6 cellular contexts compared by ENCODE assay signal in genomic region chr12:57765698-57766463, GRCh38. TPM values are rescaled to one million over a fixed set of nuclear protein-coding genes. Genes with fewer than 3 reads are reported as not detected.
A peak's percentile ranks its signal among the peaks of the same experiment; 100 is the strongest.
DNase-seq lines count a peak whose midpoint lies in the region; ATAC-seq and TF ChIP-seq lines count a peak whose summit lies in the region.

No MANE protein-coding gene starts in this region.

- H3K36me3 ChIP-seq in BE2C (peaks cover 23% of the 10 kb centered on the region), SJCRH30 (peaks cover 84% of the 10 kb centered on the region)

- peaks cover 5% of the 10 kb centered on the region; the same call in 1 of the 2 replicates for H3K4me1 ChIP-seq in BE2C
- H3K4me1 ChIP-seq in SJCRH30 = peaks cover 6% of the 10 kb centered on the region

- no peak for TF ChIP-seq CTCF in BE2C (IDR thresholded peaks at IDR 0.05; ENCODE audit: low read depth, low read length)

- H3K9me3 ChIP-seq in BE2C (no peaks in the 10 kb centered on the region), SJCRH30 (replicated peaks) (no peaks in the 10 kb centered on the region), iPS-18c (ENCODE audit: control insufficient read depth, insufficient read depth, low read length) (no peaks in the 10 kb centered on the region)

- ATAC-seq in HG02588 (IDR thresholded peaks at IDR 0.05; ENCODE audit: unreplicated experiment) = no peak
- no peak for ATAC-seq in HG03280 (IDR thresholded peaks at IDR 0.05; ENCODE audit: unreplicated experiment)
- ATAC-seq in GM21526 (IDR thresholded peaks at IDR 0.05; ENCODE audit: low FRiP score, unreplicated experiment) = no peak

- DNase-seq in BE2C (no peak), SJCRH30 (peak; percentile 65 to 68)

- no peak overlapping the region for H3K27ac ChIP-seq in SJCRH30

- peak overlapping the region; percentile 41 for H3K4me3 ChIP-seq in BE2C (ENCODE audit: low read depth, low read length)
- H3K4me3 ChIP-seq in SJCRH30 = no peak overlapping the region
- peak overlapping the region; percentile 47 for H3K4me3 ChIP-seq in iPS-18c (ENCODE audit: insufficient read depth, low read depth, low read length)

- peaks cover 37% of the 10 kb centered on the region for H3K27me3 ChIP-seq in BE2C
- no peaks in the 10 kb centered on the region for H3K27me3 ChIP-seq in SJCRH30

RNA-seq across cellular contexts. Expression of gene CYP27B1, which starts 1.0 kb away (rescaled TPM):
- 47.2 TPM for polyA plus RNA-seq in BE2C (2012; ENCODE audit: insufficient read depth, insufficient read length, low read depth)
- 72.6 and 97.4 TPM in 2 replicates for total RNA-seq in SJCRH30 (2014; rRNA removed; shearing (Covaris generic))

RNA-seq across cellular contexts. Expression of gene METTL1, which starts 6.0 kb away (rescaled TPM):
- 141 TPM for polyA plus RNA-seq in BE2C (2012; ENCODE audit: insufficient read depth, insufficient read length, low read depth)
- total RNA-seq in SJCRH30 (2014; rRNA removed; shearing (Covaris generic)) = 316 and 341 TPM in 2 replicates

RNA-seq across cellular contexts. Expression of gene EEF1AKMT3, which starts 6.5 kb away (rescaled TPM):
- polyA plus RNA-seq in BE2C (2012; ENCODE audit: insufficient read depth, insufficient read length, low read depth) = 7.0 TPM
- 93.5 and 100 TPM in 2 replicates for total RNA-seq in SJCRH30 (2014; rRNA removed; shearing (Covaris generic))

RNA-seq across cellular contexts. Expression of gene MARCHF9, which starts 11.0 kb away (rescaled TPM):
- polyA plus RNA-seq in BE2C (2012; ENCODE audit: insufficient read depth, insufficient read length, low read depth) = 36.9 TPM
- total RNA-seq in SJCRH30 (2014; rRNA removed; shearing (Covaris generic)) = 136 and 147 TPM in 2 replicates

RNA-seq across cellular contexts. Expression of gene CDK4, which starts 13.8 kb away (rescaled TPM):
- 737 TPM for polyA plus RNA-seq in BE2C (2012; ENCODE audit: insufficient read depth, insufficient read length, low read depth)
- 5,376 and 5,685 TPM in 2 replicates for total RNA-seq in SJCRH30 (2014; rRNA removed; shearing (Covaris generic))
